Comparison of ENCODE assay signal across 9 cellular contexts in the genomic region with DNA sequence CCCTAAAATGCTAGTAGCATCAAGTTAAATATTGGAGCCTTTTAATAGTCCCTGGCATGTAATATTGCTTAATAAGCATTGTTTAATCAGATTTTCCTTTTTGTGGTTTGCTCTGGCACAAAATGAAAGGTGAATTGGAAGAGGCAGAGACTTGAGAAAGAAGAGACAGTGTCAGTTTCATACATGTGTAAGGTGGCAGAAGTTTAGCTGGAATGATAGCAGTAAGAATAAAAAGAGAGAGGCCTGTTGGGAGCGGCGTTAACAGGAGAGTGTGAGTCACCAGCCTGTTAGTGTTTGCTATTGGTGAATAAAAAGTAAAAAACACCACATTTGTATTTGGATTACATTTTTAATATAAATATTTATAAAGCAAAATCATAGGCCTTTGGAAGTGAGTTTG.
DNase-seq lines count a peak whose midpoint lies in the region; ATAC-seq and TF ChIP-seq lines count a peak whose summit lies in the region.
"Had no signal": no experiment of that assay in that cellular context is flagged by ENCODE, and none has a peak within 500 bp of the region (broad histone marks: within the 10 kb centered on the region; RNA-seq: fewer than 3 reads in every experiment).

No MANE protein-coding gene starts in this region.

- no peaks in the 10 kb centered on the region for H3K9me3 ChIP-seq in thyroid gland

- H3K4me1 ChIP-seq in foreskin keratinocyte = peaks cover 30% of the 10 kb centered on the region
- peaks cover 15 to 27% of the 10 kb centered on the region in 2 donors for H3K4me1 ChIP-seq in thyroid gland

- no peaks in the 10 kb centered on the region for H3K27me3 Mint-ChIP-seq in activated T-helper 17 cell treated with anti-CD3 and anti-CD28 coated beads, Interleukin-2, amount 50 U/mL, for 72 hours

- H3K4me3 ChIP-seq in thyroid gland (replicated peaks in 1 of 3) = no peak overlapping the region
- H3K4me3 ChIP-seq: cardiac muscle cell had no signal

- H3K27ac ChIP-seq in foreskin keratinocyte = peak overlapping the region; percentile 66
- H3K27ac ChIP-seq in thyroid gland = peak overlapping the region; percentile 17 to 62 (median 25)
- H3K27ac ChIP-seq: cardiac muscle cell had no signal

- WGBS in thyroid gland, 2 donors = 80 to 83% methylated on average over 2 of the region's 2 CpGs

- peak overlapping the region; percentile 4 for H3K27ac Mint-ChIP-seq in activated T-helper 17 cell treated with anti-CD3 and anti-CD28 coated beads, Interleukin-2, amount 50 U/mL, for 72 hours

- peak; percentile 78 for ATAC-seq in activated T-helper 17 cell treated with anti-CD3 and anti-CD28 coated beads, Interleukin-2, amount 50 U/mL, for 72 hours (replicated peaks)
- ATAC-seq in foreskin keratinocyte (peak; percentile 69), HG02610 (IDR thresholded peaks at IDR 0.05; ENCODE audit: unreplicated experiment) (no peak)

- no peaks in the 10 kb centered on the region for H3K9me3 Mint-ChIP-seq in activated T-helper 17 cell treated with anti-CD3 and anti-CD28 coated beads, Interleukin-2, amount 50 U/mL, for 72 hours

- H3K36me3 ChIP-seq in thyroid gland = no peaks in the 10 kb centered on the region
- H3K36me3 ChIP-seq: cardiac muscle cell had no signal

- H3K27me3 ChIP-seq in foreskin keratinocyte = no peaks in the 10 kb centered on the region
- no peaks in the 10 kb centered on the region for H3K27me3 ChIP-seq in thyroid gland
- H3K27me3 ChIP-seq: cardiac muscle cell had no signal

- TF ChIP-seq CTCF in foreskin keratinocyte (conservative IDR thresholded peaks at IDR 0.05) (no peak), thyroid gland (IDR thresholded peaks at IDR 0.05) (no peak)

- no peak overlapping the region for H3K4me3 Mint-ChIP-seq in activated T-helper 17 cell treated with anti-CD3 and anti-CD28 coated beads, Interleukin-2, amount 50 U/mL, for 72 hours

- intact Hi-C loops in thyroid gland (cut with DNase I) = no loop called here

- peak; percentile 4 for DNase-seq in stimulated activated CD4-positive, alpha-beta T cell treated with anti-CD3 and anti-CD28 coated beads, Interleukin-2, amount 100 ng/mL, for 4 hours (ENCODE audit: low read depth)
- no peak for DNase-seq in stimulated activated CD4-positive, alpha-beta T cell treated with anti-CD3 and anti-CD28 coated beads, Interleukin-1b, Interleukin-23, amount 100 ng/mL, for 48 hours
- DNase-seq in foreskin keratinocyte (peak; percentile 16 to 40), thyroid gland (no peak), RPMI8226 (no peak), NCI-H524 (lab: John Stamatoyannopoulos, UW) (no peak)

- no peak for TF ChIP-seq POLR2A in thyroid gland (IDR thresholded peaks at IDR 0.05)

- no peaks in the 10 kb centered on the region for H3K36me3 Mint-ChIP-seq in activated T-helper 17 cell treated with anti-CD3 and anti-CD28 coated beads, Interleukin-2, amount 50 U/mL, for 72 hours (ENCODE audit: low read depth)

- H3K4me1 Mint-ChIP-seq in activated T-helper 17 cell treated with anti-CD3 and anti-CD28 coated beads, Interleukin-2, amount 50 U/mL, for 72 hours = peaks cover 32% of the 10 kb centered on the region

Comparison
In these comparisons a context has a peak if more than half of its experiments do, and no peak if none do; other contexts are left out.
1. DNase-seq: peak in stimulated activated CD4-positive, alpha-beta T cell treated with anti-CD3 and anti-CD28 coated beads, Interleukin-2, amount 100 ng/mL, for 4 hours (single experiment) and foreskin keratinocyte (2 of 2); none in stimulated activated CD4-positive, alpha-beta T cell treated with anti-CD3 and anti-CD28 coated beads, Interleukin-1b, Interleukin-23, amount 100 ng/mL, for 48 hours (single experiment), thyroid gland (0 of 2), RPMI8226 (single experiment) and NCI-H524 (0 of 2).